In the genomic region with DNA sequence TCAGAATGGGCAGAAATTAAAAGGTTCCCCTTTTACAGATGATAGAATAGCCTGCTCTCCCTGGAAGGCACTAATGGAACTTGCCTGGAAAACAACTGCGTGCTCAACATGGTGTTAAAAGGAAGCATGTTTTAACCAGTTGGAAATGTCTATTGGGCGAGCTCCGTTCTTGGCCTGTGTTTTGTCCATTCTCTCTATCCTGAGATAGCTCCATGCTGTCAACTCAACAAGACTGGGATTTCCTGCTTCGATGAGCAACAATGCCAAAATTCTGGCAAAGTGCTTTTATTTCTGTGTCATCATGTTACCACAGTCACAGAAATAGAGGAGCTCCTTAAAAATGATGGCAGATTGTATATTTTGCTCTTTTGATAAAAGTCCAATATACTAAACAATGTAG, we compare ENCODE assay signal across 15 cellular contexts.
DNase-seq lines count a peak whose midpoint lies in the region; ATAC-seq and TF ChIP-seq lines count a peak whose summit lies in the region.
"Had no signal": no experiment of that assay in that cellular context is flagged by ENCODE, and none has a peak within 500 bp of the region (broad histone marks: within the 10 kb centered on the region; RNA-seq: fewer than 3 reads in every experiment).

No MANE protein-coding gene starts in this region.

- H3K79me1 ChIP-seq in trophoblast cell (ENCODE audit: low read length), result peaks cover 7% of the 10 kb centered on the region

- no peak overlapping the region for H3K4ac ChIP-seq in trophoblast cell (ENCODE audit: low read depth, low read length)

- no peaks in the 10 kb centered on the region for H3K79me2 ChIP-seq in trophoblast cell (ENCODE audit: control insufficient read depth, insufficient read depth, low read length, poor library complexity)

- no peak overlapping the region for H3K23ac ChIP-seq in trophoblast cell (ENCODE audit: low read length)

- intact Hi-C loops in mucosa of descending colon (cut with DNase I, micrococcal nuclease), result no loop called here

- H4K8ac ChIP-seq in trophoblast cell (ENCODE audit: low read depth, low read length), result no peak overlapping the region

- H2BK12ac ChIP-seq in trophoblast cell (ENCODE audit: low read length), result no peak overlapping the region

- DNase-seq in GM03348 (ENCODE audit: low spot score) (peak; percentile 48), RPMI7951 (ENCODE audit: low read depth) (peak; percentile 66), fibroblast of mammary gland (ENCODE audit: low read depth) (peak; percentile 63), trophoblast cell (peak in 1 of 2 donors; percentile 2), germinal center (ENCODE audit: low spot score) (no peak), mucosa of descending colon (no peak)
- no peak for DNase-seq in activated CD4-positive, alpha-beta T cell treated with anti-CD3 and anti-CD28 coated beads, Interleukin-2, amount 50 U/mL, for 48 hours
- DNase-seq: activated CD4-positive, CD25-positive, alpha-beta regulatory T cell; activated naive CD4-positive, alpha-beta T cell; CD8-positive, alpha-beta memory T cell; effector CD4-positive, alpha-beta T cell; kidney glomerular epithelial cell; NCI-H2081 treated with DMSO at 0.1 percent for 48 hours; stimulated activated CD4-positive, alpha-beta T cell treated with anti-CD3 and anti-CD28 coated beads, Interleukin-12 subunit alpha, Interleukin-12 subunit beta, amount 100 ng/mL, for 4 hours; T-helper 1 cell had no signal

- no peak overlapping the region for H3K9ac ChIP-seq in trophoblast cell (ENCODE audit: low read length)

- no peak overlapping the region for H2AK5ac ChIP-seq in trophoblast cell (ENCODE audit: low read length)

- TF ChIP-seq CTCF in fibroblast of mammary gland (conservative IDR thresholded peaks at IDR 0.05; ENCODE audit: control insufficient read depth, insufficient read depth, low read depth, low read length) (no peak), mucosa of descending colon (IDR thresholded peaks at IDR 0.05) (no peak)

- no peak overlapping the region for H2BK5ac ChIP-seq in trophoblast cell (ENCODE audit: low read depth, low read length, poor library complexity)

- H3K27ac ChIP-seq in trophoblast cell (ENCODE audit: low read depth, low read length), result peak overlapping the region; percentile 9

- no peak overlapping the region for H4K91ac ChIP-seq in trophoblast cell (ENCODE audit: low read depth, low read length)

- H3K36me3 ChIP-seq in trophoblast cell (ENCODE audit: control insufficient read depth in 1 of 2, insufficient read depth in 2 of 2, low read length in 2 of 2) (no peaks in the 10 kb centered on the region), mucosa of descending colon (ENCODE audit: low read depth) (no peaks in the 10 kb centered on the region)

- ATAC-seq in mucosa of descending colon, result no peak

- H4K12ac ChIP-seq in trophoblast cell (ENCODE audit: low read depth, low read length), result no peak overlapping the region

- H3K9me3 ChIP-seq in trophoblast cell (ENCODE audit: insufficient read depth, low read depth, low read length) (no peaks in the 10 kb centered on the region), mucosa of descending colon (no peaks in the 10 kb centered on the region)

- H2BK120ac ChIP-seq in trophoblast cell (ENCODE audit: insufficient read depth, low read length, poor library complexity), result no peak overlapping the region

- no peaks in the 10 kb centered on the region for H3K27me3 ChIP-seq in trophoblast cell (ENCODE audit: insufficient read depth, low read length)

- no peak overlapping the region for H3K4me2 ChIP-seq in trophoblast cell (ENCODE audit: low read length)

- no peak overlapping the region for H3K18ac ChIP-seq in trophoblast cell (ENCODE audit: low read length)

- no peak overlapping the region for H2AFZ ChIP-seq in trophoblast cell (ENCODE audit: insufficient read depth, low read length, poor library complexity)

- peaks cover 2 to 3% of the 10 kb centered on the region in 2 experiments for H3K4me1 ChIP-seq in trophoblast cell (ENCODE audit: control insufficient read depth in 1 of 2, insufficient read depth in 2 of 2, low read length in 2 of 2)
- no peaks in the 10 kb centered on the region for H3K4me1 ChIP-seq in mucosa of descending colon (ENCODE audit: low read depth)

- no CpG with 5 or more reads among the region's 4 CpGs for WGBS in trophoblast cell (ENCODE audit: extremely low coverage, insufficient coverage, insufficient read length)

- H3K4me3 ChIP-seq in fibroblast of mammary gland (ENCODE audit: control insufficient read depth, low read depth, low read length) (no peak overlapping the region), trophoblast cell (ENCODE audit: low read depth, low read length) (no peak overlapping the region), mucosa of descending colon (no peak overlapping the region)

- H3K14ac ChIP-seq in trophoblast cell (ENCODE audit: low read length), result no peak overlapping the region

Comparison
In these comparisons a context has a peak if more than half of its experiments do, and no peak if none do; other contexts are left out.
1. DNase-seq: peak in GM03348 (single experiment), RPMI7951 (single experiment) and fibroblast of mammary gland (single experiment); none in activated CD4-positive, alpha-beta T cell treated with anti-CD3 and anti-CD28 coated beads, Interleukin-2, amount 50 U/mL, for 48 hours (0 of 2), germinal center (single experiment) and mucosa of descending colon (0 of 3).